9 cellular contexts compared by ENCODE assay signal in the genomic region with DNA sequence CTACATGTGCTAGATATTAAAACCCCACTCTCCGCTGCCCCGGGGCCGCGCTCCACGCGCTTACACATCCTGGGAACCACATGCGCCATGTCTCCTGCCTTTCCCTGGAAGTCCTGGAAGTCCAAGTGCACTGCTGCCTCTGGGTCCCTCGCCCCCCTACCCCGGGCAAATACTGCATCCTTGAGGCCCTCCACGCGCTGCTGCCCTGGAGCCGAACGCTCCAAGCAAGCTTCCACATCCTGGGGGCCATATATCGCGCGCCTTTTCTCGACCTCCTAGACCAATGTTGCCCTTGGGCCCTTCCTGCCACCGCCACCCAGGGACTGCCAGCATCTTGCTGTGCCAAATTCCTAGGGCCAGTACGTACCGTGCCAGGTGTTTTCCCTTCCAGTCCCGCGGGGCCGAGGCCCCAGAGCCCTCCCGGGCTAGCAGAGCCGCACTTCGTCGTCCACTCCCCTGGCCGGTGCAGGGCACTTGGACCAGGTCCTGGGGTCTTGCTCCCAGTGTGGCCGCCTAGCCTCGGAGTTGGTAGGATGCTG. TPM values are rescaled to one million over a fixed set of nuclear protein-coding genes. Genes with fewer than 3 reads are reported as not detected.
A peak's percentile ranks its signal among the peaks of the same experiment; 100 is the strongest.
DNase-seq lines count a peak whose midpoint lies in the region; ATAC-seq and TF ChIP-seq lines count a peak whose summit lies in the region.
"Had no signal": no experiment of that assay in that cellular context is flagged by ENCODE, and none has a peak within 500 bp of the region (broad histone marks: within the 10 kb centered on the region; RNA-seq: fewer than 3 reads in every experiment).

No MANE protein-coding gene starts in this region.

- no peak for TF ChIP-seq CTCF in testis (IDR thresholded peaks at IDR 0.05)
- no peak for TF ChIP-seq CTCF in adrenal gland (IDR thresholded peaks at IDR 0.05)

- H3K4me3 ChIP-seq in testis, result peak overlapping the region; percentile 51 to 77
- peak overlapping the region in 1 of 4 donors; percentile 42 for H3K4me3 ChIP-seq in adrenal gland

- peaks cover 53% of the 10 kb centered on the region for H3K27me3 Mint-ChIP-seq in activated CD4-positive, alpha-beta T cell treated with anti-CD3 and anti-CD28 coated beads for 36 hours
- peaks cover 77% of the 10 kb centered on the region for H3K27me3 Mint-ChIP-seq in activated naive CD8-positive, alpha-beta T cell treated with anti-CD3 and anti-CD28 coated beads, Interleukin-2, amount 10 ng/mL, durations not matched to agents 7 days and 5 days

- POLR2A ChIA-PET in activated CD4-positive, alpha-beta T cell treated with anti-CD3 and anti-CD28 coated beads for 36 hours (lab: Charles Lee), result no interaction called here
- POLR2A ChIA-PET in activated naive CD8-positive, alpha-beta T cell treated with anti-CD3 and anti-CD28 coated beads, Interleukin-2, amount 10 ng/mL, durations not matched to agents 7 days and 5 days (lab: Charles Lee), result no interaction called here

- H3K36me3 ChIP-seq in testis (ENCODE audit: low read depth, missing control alignments), result no peaks in the 10 kb centered on the region
- H3K36me3 ChIP-seq in adrenal gland (replicated peaks in 1 of 2), result no peaks in the 10 kb centered on the region
- H3K36me3 ChIP-seq: colonic mucosa had no signal

- no peaks in the 10 kb centered on the region for H3K9me3 Mint-ChIP-seq in activated CD4-positive, alpha-beta T cell treated with anti-CD3 and anti-CD28 coated beads for 36 hours (ENCODE audit: low read depth)
- no peaks in the 10 kb centered on the region for H3K9me3 Mint-ChIP-seq in activated naive CD8-positive, alpha-beta T cell treated with anti-CD3 and anti-CD28 coated beads, Interleukin-2, amount 10 ng/mL, durations not matched to agents 7 days and 5 days

- no peak for TF ChIP-seq POLR2A in testis (IDR thresholded peaks at IDR 0.05)
- no peak for TF ChIP-seq POLR2A in adrenal gland (IDR thresholded peaks at IDR 0.05)

- ATAC-seq in activated CD4-positive, alpha-beta T cell treated with anti-CD3 and anti-CD28 coated beads for 36 hours, result no peak
- ATAC-seq in activated naive CD8-positive, alpha-beta T cell treated with anti-CD3 and anti-CD28 coated beads, Interleukin-2, amount 10 ng/mL, durations not matched to agents 7 days and 5 days (ENCODE audit: low read depth), result no peak
- ATAC-seq in left lobe of liver (peak; percentile 7), HG02981 (IDR thresholded peaks at IDR 0.05; ENCODE audit: unreplicated experiment) (no peak)

- intact Hi-C loops in activated CD4-positive, alpha-beta T cell treated with anti-CD3 and anti-CD28 coated beads for 36 hours (cut with DNase I, micrococcal nuclease), result loop anchor here in 1 of 2 experiments (2.0 kb wide), 1 partner anchor 31 kb away; no protein-coding TSS in a partner anchor
- intact Hi-C loops in testis (cut with DNase I; ENCODE audit: low total_unique reads), result no loop called here
- intact Hi-C loops in adrenal gland (cut with DNase I), result no loop called here

- no peak overlapping the region for H3K27ac ChIP-seq in testis
- no peak overlapping the region for H3K27ac ChIP-seq in adrenal gland
- H3K27ac ChIP-seq: colonic mucosa had no signal

- peaks cover 11% of the 10 kb centered on the region for H3K4me1 Mint-ChIP-seq in activated CD4-positive, alpha-beta T cell treated with anti-CD3 and anti-CD28 coated beads for 36 hours
- H3K4me1 Mint-ChIP-seq in activated naive CD8-positive, alpha-beta T cell treated with anti-CD3 and anti-CD28 coated beads, Interleukin-2, amount 10 ng/mL, durations not matched to agents 7 days and 5 days, result peaks cover 6% of the 10 kb centered on the region

- CTCF ChIA-PET in activated CD4-positive, alpha-beta T cell treated with anti-CD3 and anti-CD28 coated beads for 36 hours (lab: Charles Lee), result no interaction called here

- no peaks in the 10 kb centered on the region for H3K9me3 ChIP-seq in testis
- H3K9me3 ChIP-seq in adrenal gland (replicated peaks in 1 of 3), result no peaks in the 10 kb centered on the region
- H3K9me3 ChIP-seq: colonic mucosa had no signal

- 23 to 27% methylated on average over 13 to 30 of the region's 30 CpGs for WGBS in testis, 2 donors
- 14 to 40% (median 21%) methylated on average over 11 to 30 of the region's 30 CpGs for WGBS in adrenal gland, 4 donors

- H3K27me3 ChIP-seq in testis, result no peaks in the 10 kb centered on the region
- peaks cover 33% of the 10 kb centered on the region for H3K27me3 ChIP-seq in adrenal gland

- peak overlapping the region; percentile 6 for H3K4me3 Mint-ChIP-seq in activated CD4-positive, alpha-beta T cell treated with anti-CD3 and anti-CD28 coated beads for 36 hours
- peak overlapping the region; percentile 60 for H3K4me3 Mint-ChIP-seq in activated naive CD8-positive, alpha-beta T cell treated with anti-CD3 and anti-CD28 coated beads, Interleukin-2, amount 10 ng/mL, durations not matched to agents 7 days and 5 days

- H3K36me3 Mint-ChIP-seq in activated CD4-positive, alpha-beta T cell treated with anti-CD3 and anti-CD28 coated beads for 36 hours (ENCODE audit: low read depth), result no peaks in the 10 kb centered on the region
- H3K36me3 Mint-ChIP-seq in activated naive CD8-positive, alpha-beta T cell treated with anti-CD3 and anti-CD28 coated beads, Interleukin-2, amount 10 ng/mL, durations not matched to agents 7 days and 5 days, result no peaks in the 10 kb centered on the region

- H3K4me1 ChIP-seq in testis (peaks cover 3% of the 10 kb centered on the region), adrenal gland (replicated peaks in 1 of 2) (peaks cover 4 to 10% of the 10 kb centered on the region in 2 donors)
- H3K4me1 ChIP-seq: colonic mucosa had no signal

- no peak overlapping the region for H3K27ac Mint-ChIP-seq in activated CD4-positive, alpha-beta T cell treated with anti-CD3 and anti-CD28 coated beads for 36 hours
- no peak overlapping the region for H3K27ac Mint-ChIP-seq in activated naive CD8-positive, alpha-beta T cell treated with anti-CD3 and anti-CD28 coated beads, Interleukin-2, amount 10 ng/mL, durations not matched to agents 7 days and 5 days

- DNase-seq in activated CD4-positive, alpha-beta T cell treated with anti-CD3 and anti-CD28 coated beads for 36 hours, result no peak
- DNase-seq in activated CD4-positive, alpha-beta T cell treated with anti-CD3 and anti-CD28 coated beads for 48 hours, result no peak
- no peak for DNase-seq in activated naive CD8-positive, alpha-beta T cell treated with anti-CD3 and anti-CD28 coated beads, Interleukin-2, amount 10 ng/mL, durations not matched to agents 7 days and 5 days
- DNase-seq in left lobe of liver (ENCODE audit: low spot score) (no peak), testis (no peak), adrenal gland (no peak)
- DNase-seq in stimulated activated CD4-positive, alpha-beta T cell treated with anti-CD3 and anti-CD28 coated beads, Interleukin-2, amount 100 ng/mL, for 48 hours, result no peak

RNA-seq across cellular contexts. Expression of gene KCNG1, which starts 0.8 kb away (rescaled TPM):
- 1 to 10 TPM; 2.5 to 2.8 TPM for total RNA-seq in activated CD4-positive, alpha-beta T cell treated with anti-CD3 and anti-CD28 coated beads for 36 hours
- total RNA-seq in activated naive CD8-positive, alpha-beta T cell treated with anti-CD3 and anti-CD28 coated beads, Interleukin-2, amount 10 ng/mL, durations not matched to agents 7 days and 5 days, result not detected
- 0.20 TPM for total RNA-seq in left lobe of liver
- total RNA-seq in testis, result 10 to 100 TPM; 35.8 to 78.2 TPM
- 20.9 TPM for polyA plus RNA-seq in testis (ENCODE audit: insufficient read depth, low read depth, low replicate concordance)
- total RNA-seq in adrenal gland, result 1 to 10 TPM in 3 of 8 donors, under 1 TPM in 2, not detected in 3; 0.14 to 4.7 (median 1.7) TPM
- polyA plus RNA-seq in adrenal gland, result 1 to 10 TPM in 2 of 3 donors, under 1 TPM in 1; 0.95 to 5.3 (median 1.3) TPM

Comparison
In these comparisons a context has a peak if more than half of its experiments do, and no peak if none do; other contexts are left out.
1. RNA of gene KCNG1, which starts 0.8 kb away (total RNA-seq): 35.8 to 78.2 TPM in testis; 2.5 to 2.8 TPM in activated CD4-positive, alpha-beta T cell treated with anti-CD3 and anti-CD28 coated beads for 36 hours, 0.14 to 4.7 TPM in adrenal gland, 0.20 TPM in left lobe of liver (single experiment) and not detected in activated naive CD8-positive, alpha-beta T cell treated with anti-CD3 and anti-CD28 coated beads, Interleukin-2, amount 10 ng/mL, durations not matched to agents 7 days and 5 days; every median in the first group is over 4 times any median in the second.